ENCODE assay signal across 17 cellular contexts in the genomic region with DNA sequence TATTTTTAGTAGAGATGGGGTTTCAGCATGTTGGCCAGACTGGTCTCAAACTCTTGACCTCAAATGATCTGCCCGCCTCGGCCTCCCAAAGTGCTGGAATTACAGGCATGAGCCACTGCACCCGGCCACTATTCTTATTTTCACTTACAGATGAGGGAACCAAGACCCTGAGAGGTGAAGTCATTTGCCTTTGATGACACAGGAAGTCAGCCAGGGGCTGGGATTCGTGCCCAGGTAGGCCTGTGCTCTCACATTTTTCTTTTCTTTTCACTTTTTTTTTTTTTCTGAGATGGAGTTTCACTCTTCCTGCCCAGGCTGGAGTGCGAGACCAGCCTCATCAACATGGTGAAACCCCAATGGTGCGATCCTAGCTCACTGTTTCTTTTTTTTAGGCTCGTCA. TPM values are rescaled to one million over a fixed set of nuclear protein-coding genes. Genes with fewer than 3 reads are reported as not detected.
DNase-seq lines count a peak whose midpoint lies in the region; ATAC-seq and TF ChIP-seq lines count a peak whose summit lies in the region.
"Had no signal": no experiment of that assay in that cellular context is flagged by ENCODE, and none has a peak within 500 bp of the region (broad histone marks: within the 10 kb centered on the region; RNA-seq: fewer than 3 reads in every experiment).

No MANE protein-coding gene starts in this region.

- no peaks in the 10 kb centered on the region for H4K20me1 ChIP-seq in mammary epithelial cell (ENCODE audit: insufficient read depth, low read length)

- dilution Hi-C loops in mammary epithelial cell (cut with HindIII; ENCODE audit: low sequenced_read_pairs), result no loop called here

- H3K27me3 ChIP-seq in breast epithelium, result no peaks in the 10 kb centered on the region
- no peaks in the 10 kb centered on the region for H3K27me3 ChIP-seq in mammary epithelial cell (ENCODE audit: insufficient read depth, low read length)
- H3K27me3 ChIP-seq in lower lobe of right lung (ENCODE audit: low read depth), result no peaks in the 10 kb centered on the region
- H3K27me3 ChIP-seq in upper lobe of left lung, result no peaks in the 10 kb centered on the region

- no peak for DNase-seq in breast epithelium (ENCODE audit: low spot score in 2 of 2)
- DNase-seq in mammary epithelial cell, result no peak
- DNase-seq in activated naive CD8-positive, alpha-beta T cell treated with anti-CD3 and anti-CD28 coated beads for 36 hours, result no peak
- no peak for DNase-seq in lower lobe of right lung
- DNase-seq in upper lobe of left lung, result no peak
- DNase-seq in iPS-NIHi11 (ENCODE audit: low spot score), result no peak
- no peak for DNase-seq in activated CD8-positive, alpha-beta memory T cell treated with anti-CD3 and anti-CD28 coated beads for 24 hours
- no peak for DNase-seq in activated T-helper 2 cell treated with anti-CD3 and anti-CD28 coated beads, Interferon-gamma antibody, Interleukin-2, Interleukin-4, amounts not matched to agents 10 μg/mL and 5 μg/mL and 100 μg/mL, durations not matched to agents 14 hours and 24 hours and 36 hours (ENCODE audit: low spot score)
- DNase-seq: activated CD4-positive, CD25-positive, alpha-beta regulatory T cell treated with anti-CD3 and anti-CD28 coated beads, Interleukin-2, amount 50 U/mL, for 72 hours; activated effector memory CD4-positive, alpha-beta T cell treated with anti-CD3 and anti-CD28 coated beads, Interleukin-2, amount 50 U/mL, for 16 hours; KG1; NCI-H1436; OCI-M1; SW 1271 had no signal

- H3K27me3 Mint-ChIP-seq in activated naive CD8-positive, alpha-beta T cell treated with anti-CD3 and anti-CD28 coated beads for 36 hours, result no peaks in the 10 kb centered on the region
- no peaks in the 10 kb centered on the region for H3K27me3 Mint-ChIP-seq in activated T-helper 2 cell treated with anti-CD3 and anti-CD28 coated beads, Interferon-gamma antibody, Interleukin-2, Interleukin-4, amounts not matched to agents 10 μg/mL and 5 μg/mL and 100 μg/mL, durations not matched to agents 14 hours and 24 hours and 36 hours (ENCODE audit: low read depth)
- H3K27me3 Mint-ChIP-seq: memory B cell had no signal

- no peaks in the 10 kb centered on the region for H3K9me3 Mint-ChIP-seq in activated naive CD8-positive, alpha-beta T cell treated with anti-CD3 and anti-CD28 coated beads for 36 hours
- H3K9me3 Mint-ChIP-seq in activated T-helper 2 cell treated with anti-CD3 and anti-CD28 coated beads, Interferon-gamma antibody, Interleukin-2, Interleukin-4, amounts not matched to agents 10 μg/mL and 5 μg/mL and 100 μg/mL, durations not matched to agents 14 hours and 24 hours and 36 hours, result no peaks in the 10 kb centered on the region
- H3K9me3 Mint-ChIP-seq: memory B cell had no signal

- H3K27ac ChIP-seq in breast epithelium (peak overlapping the region; percentile 54 to 57), mammary epithelial cell (ENCODE audit: insufficient read depth, low read depth, low read length) (no peak overlapping the region), lower lobe of right lung (peak overlapping the region; percentile 51), upper lobe of left lung (peak overlapping the region; percentile 83 to 96 (median 88))
- H3K27ac ChIP-seq: neutrophil had no signal

- H3K4me2 ChIP-seq in mammary epithelial cell (ENCODE audit: insufficient read depth, low read depth, low read length), result no peak overlapping the region

- TF ChIP-seq EP300 in upper lobe of left lung (IDR thresholded peaks at IDR 0.05), result no peak

- H3K4me1 Mint-ChIP-seq in activated naive CD8-positive, alpha-beta T cell treated with anti-CD3 and anti-CD28 coated beads for 36 hours, result peaks cover 20% of the 10 kb centered on the region
- H3K4me1 Mint-ChIP-seq in activated T-helper 2 cell treated with anti-CD3 and anti-CD28 coated beads, Interferon-gamma antibody, Interleukin-2, Interleukin-4, amounts not matched to agents 10 μg/mL and 5 μg/mL and 100 μg/mL, durations not matched to agents 14 hours and 24 hours and 36 hours (ENCODE audit: low read depth), result peaks cover 3% of the 10 kb centered on the region
- H3K4me1 Mint-ChIP-seq: memory B cell had no signal

- H3K4me3 ChIP-seq in breast epithelium (no peak overlapping the region), mammary epithelial cell (replicated peaks in 1 of 3; ENCODE audit: insufficient read depth in 1 of 3, low read depth in 2 of 3, low read length in 3 of 3) (no peak overlapping the region), lower lobe of right lung (no peak overlapping the region), upper lobe of left lung (no peak overlapping the region)
- H3K4me3 ChIP-seq: HAP-1 had no signal

- H2AFZ ChIP-seq in mammary epithelial cell (ENCODE audit: low read depth, low read length), result no peak overlapping the region

- no peak for TF ChIP-seq POLR2A in breast epithelium (IDR thresholded peaks at IDR 0.05)
- TF ChIP-seq POLR2A in upper lobe of left lung (IDR thresholded peaks at IDR 0.05), result no peak

- in situ Hi-C loops in mammary epithelial cell (cut with MboI; ENCODE audit: low sequenced_read_pairs in 2 of 2), result no loop called here

- H3K36me3 ChIP-seq in breast epithelium (no peaks in the 10 kb centered on the region), mammary epithelial cell (ENCODE audit: insufficient read depth, low read length) (peaks cover 4% of the 10 kb centered on the region), lower lobe of right lung (peaks cover 27% of the 10 kb centered on the region), upper lobe of left lung (peaks cover 0 to 14% (median 0%) of the 10 kb centered on the region in 4 donors)
- H3K36me3 ChIP-seq: HAP-1, neutrophil had no signal

- peaks cover 0 to 10% of the 10 kb centered on the region in 2 donors for H3K4me1 ChIP-seq in breast epithelium
- no peaks in the 10 kb centered on the region for H3K4me1 ChIP-seq in mammary epithelial cell (ENCODE audit: insufficient read depth, low read length)
- H3K4me1 ChIP-seq in lower lobe of right lung, result peaks cover 97% of the 10 kb centered on the region
- H3K4me1 ChIP-seq in upper lobe of left lung, result peaks cover 71 to 89% (median 81%) of the 10 kb centered on the region in 4 donors
- H3K4me1 ChIP-seq: HAP-1 had no signal

- no TSS peak for BruUV-seq in mammary epithelial cell (replicated peaks; lab: Mats Ljungman, UMichigan)

- no peak for TF ChIP-seq CTCF in breast epithelium (IDR thresholded peaks at IDR 0.05)
- TF ChIP-seq CTCF in mammary epithelial cell (conservative IDR thresholded peaks at IDR 0.05 in 1 of 2, IDR thresholded peaks at IDR 0.05 in 1 of 2; ENCODE audit: extremely low read depth in 1 of 2, insufficient read depth in 1 of 2, low read depth in 1 of 2, low read length in 2 of 2), result no peak
- TF ChIP-seq CTCF in lower lobe of right lung (IDR thresholded peaks at IDR 0.05), result no peak
- no peak for TF ChIP-seq CTCF in upper lobe of left lung (IDR thresholded peaks at IDR 0.05)

- ATAC-seq in lower lobe of right lung, result no peak
- no peak for ATAC-seq in upper lobe of left lung (ENCODE audit: low FRiP score in 2 of 2)

- peak overlapping the region; percentile 87 for H3K27ac Mint-ChIP-seq in activated naive CD8-positive, alpha-beta T cell treated with anti-CD3 and anti-CD28 coated beads for 36 hours
- no peak overlapping the region for H3K27ac Mint-ChIP-seq in activated T-helper 2 cell treated with anti-CD3 and anti-CD28 coated beads, Interferon-gamma antibody, Interleukin-2, Interleukin-4, amounts not matched to agents 10 μg/mL and 5 μg/mL and 100 μg/mL, durations not matched to agents 14 hours and 24 hours and 36 hours
- H3K27ac Mint-ChIP-seq: memory B cell had no signal

- CTCF ChIA-PET in mammary epithelial cell (lab: Charles Lee; ENCODE audit: low non-redundant PET), result no interaction called here

- H3K36me3 Mint-ChIP-seq in activated naive CD8-positive, alpha-beta T cell treated with anti-CD3 and anti-CD28 coated beads for 36 hours, result peaks cover 2% of the 10 kb centered on the region
- peaks cover 6% of the 10 kb centered on the region for H3K36me3 Mint-ChIP-seq in activated T-helper 2 cell treated with anti-CD3 and anti-CD28 coated beads, Interferon-gamma antibody, Interleukin-2, Interleukin-4, amounts not matched to agents 10 μg/mL and 5 μg/mL and 100 μg/mL, durations not matched to agents 14 hours and 24 hours and 36 hours (ENCODE audit: low read depth)
- H3K36me3 Mint-ChIP-seq: memory B cell had no signal

- WGBS in mammary epithelial cell (ENCODE audit: low coverage, missing lambda C conversion rate), result 43% methylated on average over 7 of the region's 7 CpGs
- whole genome bisulfite sequencing in upper lobe of left lung, 2 donors, result 42 to 49% methylated on average over 7 of the region's 7 CpGs

- H3K9me3 ChIP-seq in breast epithelium (no peaks in the 10 kb centered on the region), mammary epithelial cell (replicated peaks; ENCODE audit: insufficient read depth, low read length) (no peaks in the 10 kb centered on the region), lower lobe of right lung (no peaks in the 10 kb centered on the region), upper lobe of left lung (no peaks in the 10 kb centered on the region)
- H3K9me3 ChIP-seq: HAP-1, neutrophil had no signal

- H3K79me2 ChIP-seq in mammary epithelial cell (ENCODE audit: insufficient read depth, low read length), result no peaks in the 10 kb centered on the region

- intact Hi-C loops in breast epithelium (cut with DNase I; ENCODE audit: low total_unique reads) (no loop called here), mammary epithelial cell (cut with micrococcal nuclease) (no loop called here), lower lobe of right lung (cut with DNase I) (no loop called here)
- intact Hi-C loops in activated T-helper 2 cell treated with anti-CD3 and anti-CD28 coated beads, Interferon-gamma antibody, Interleukin-2, Interleukin-4, amounts not matched to agents 10 μg/mL and 5 μg/mL and 100 μg/mL, durations not matched to agents 14 hours and 24 hours and 36 hours (cut with micrococcal nuclease), result no loop called here

- H3K4me3 Mint-ChIP-seq in activated naive CD8-positive, alpha-beta T cell treated with anti-CD3 and anti-CD28 coated beads for 36 hours, result no peak overlapping the region
- no peak overlapping the region for H3K4me3 Mint-ChIP-seq in activated T-helper 2 cell treated with anti-CD3 and anti-CD28 coated beads, Interferon-gamma antibody, Interleukin-2, Interleukin-4, amounts not matched to agents 10 μg/mL and 5 μg/mL and 100 μg/mL, durations not matched to agents 14 hours and 24 hours and 36 hours (ENCODE audit: low read depth)
- H3K4me3 Mint-ChIP-seq: memory B cell had no signal

- no peak overlapping the region for H3K9ac ChIP-seq in mammary epithelial cell (ENCODE audit: insufficient read depth, low read length)

RNA-seq across cellular contexts. Expression of a gene that starts 22.2 kb away (rescaled TPM):
- total RNA-seq in breast epithelium, result 10 to 100 TPM; 21.5 to 50.8 (median 30.9) TPM
- total RNA-seq in mammary epithelial cell, result 10 to 100 TPM in 1 of 2 donors, 1 to 10 TPM in 1; 4.0 to 32.2 TPM
- polyA plus RNA-seq in mammary epithelial cell, result 15.1 TPM
- 29.8 TPM for polyA minus RNA-seq in mammary epithelial cell
- 10 to 100 TPM; 17.7 to 18.8 TPM for total RNA-seq in activated naive CD8-positive, alpha-beta T cell treated with anti-CD3 and anti-CD28 coated beads for 36 hours
- 323 TPM for total RNA-seq in lower lobe of right lung
- total RNA-seq in upper lobe of left lung, result 100 to 1,000 TPM in 4 of 6 donors, 10 to 100 TPM in 2; 45.7 to 378 (median 178) TPM
- 27.5 and 28.1 TPM in 2 replicates for total RNA-seq in activated T-helper 2 cell treated with anti-CD3 and anti-CD28 coated beads, Interferon-gamma antibody, Interleukin-2, Interleukin-4, amounts not matched to agents 10 μg/mL and 5 μg/mL and 100 μg/mL, durations not matched to agents 14 hours and 24 hours and 36 hours

RNA-seq across cellular contexts. Expression of a gene that starts 29.6 kb away (rescaled TPM):
- total RNA-seq in breast epithelium (100 to 1,000 TPM in 1 of 3 donors, 10 to 100 TPM in 2; 56.3 to 108 (median 78.6) TPM), mammary epithelial cell (10 to 100 TPM; 59.5 to 85.8 TPM), lower lobe of right lung (55.4 TPM), upper lobe of left lung (100 to 1,000 TPM in 2 of 6 donors, 10 to 100 TPM in 4; 85.1 to 337 (median 95.5) TPM)
- polyA plus RNA-seq in mammary epithelial cell, result 56.0 TPM
- 43.0 TPM for polyA minus RNA-seq in mammary epithelial cell
- 10 to 100 TPM; 86.3 to 88.0 TPM for total RNA-seq in activated naive CD8-positive, alpha-beta T cell treated with anti-CD3 and anti-CD28 coated beads for 36 hours
- total RNA-seq in activated T-helper 2 cell treated with anti-CD3 and anti-CD28 coated beads, Interferon-gamma antibody, Interleukin-2, Interleukin-4, amounts not matched to agents 10 μg/mL and 5 μg/mL and 100 μg/mL, durations not matched to agents 14 hours and 24 hours and 36 hours, result 116 and 137 TPM in 2 replicates

RNA-seq across cellular contexts. Expression of a gene that starts 45.2 kb away (rescaled TPM):
- total RNA-seq in breast epithelium (10 to 100 TPM; 23.5 to 30.2 (median 23.6) TPM), mammary epithelial cell (10 to 100 TPM; 42.0 to 57.9 TPM), lower lobe of right lung (185 TPM), upper lobe of left lung (100 to 1,000 TPM; 106 to 239 (median 161) TPM)
- 65.8 TPM for polyA plus RNA-seq in mammary epithelial cell
- 52.1 TPM for polyA minus RNA-seq in mammary epithelial cell
- total RNA-seq in activated naive CD8-positive, alpha-beta T cell treated with anti-CD3 and anti-CD28 coated beads for 36 hours, result 10 to 100 TPM in 1 of 2 experiments, 1 to 10 TPM in 1; 9.9 to 11.7 TPM
- total RNA-seq in activated T-helper 2 cell treated with anti-CD3 and anti-CD28 coated beads, Interferon-gamma antibody, Interleukin-2, Interleukin-4, amounts not matched to agents 10 μg/mL and 5 μg/mL and 100 μg/mL, durations not matched to agents 14 hours and 24 hours and 36 hours, result 19.6 and 21.0 TPM in 2 replicates

RNA-seq across cellular contexts. Expression of a gene that starts 46.4 kb away (rescaled TPM):
- total RNA-seq in breast epithelium (10 to 100 TPM; 60.0 to 70.4 (median 63.9) TPM), mammary epithelial cell (10 to 100 TPM; 63.5 to 71.6 TPM), lower lobe of right lung (96.2 TPM), upper lobe of left lung (100 to 1,000 TPM in 3 of 6 donors, 10 to 100 TPM in 3; 69.8 to 168 (median 106) TPM)
- polyA plus RNA-seq in mammary epithelial cell, result 73.8 TPM
- polyA minus RNA-seq in mammary epithelial cell, result 66.3 TPM
- 10 to 100 TPM; 85.2 to 94.2 TPM for total RNA-seq in activated naive CD8-positive, alpha-beta T cell treated with anti-CD3 and anti-CD28 coated beads for 36 hours
- 98.1 and 99.8 TPM in 2 replicates for total RNA-seq in activated T-helper 2 cell treated with anti-CD3 and anti-CD28 coated beads, Interferon-gamma antibody, Interleukin-2, Interleukin-4, amounts not matched to agents 10 μg/mL and 5 μg/mL and 100 μg/mL, durations not matched to agents 14 hours and 24 hours and 36 hours

RNA-seq across cellular contexts. Expression of a gene that starts 53.8 kb away (rescaled TPM):
- total RNA-seq in breast epithelium, result 10 to 100 TPM in 1 of 3 donors, 1 to 10 TPM in 2; 6.0 to 15.4 (median 6.9) TPM
- total RNA-seq in mammary epithelial cell, result under 1 TPM; under 0.01 to 0.19 TPM
- 0.08 TPM for polyA plus RNA-seq in mammary epithelial cell
- not detected for polyA minus RNA-seq in mammary epithelial cell
- total RNA-seq in activated naive CD8-positive, alpha-beta T cell treated with anti-CD3 and anti-CD28 coated beads for 36 hours, result 10 to 100 TPM; 20.4 to 21.5 TPM
- 59.4 TPM for total RNA-seq in lower lobe of right lung
- 10 to 100 TPM; 17.5 to 90.4 (median 37.5) TPM for total RNA-seq in upper lobe of left lung
- total RNA-seq in activated T-helper 2 cell treated with anti-CD3 and anti-CD28 coated beads, Interferon-gamma antibody, Interleukin-2, Interleukin-4, amounts not matched to agents 10 μg/mL and 5 μg/mL and 100 μg/mL, durations not matched to agents 14 hours and 24 hours and 36 hours, result 23.6 and 25.1 TPM in 2 replicates
